ENCODE assay signal across 23 cellular contexts in the genomic region with DNA sequence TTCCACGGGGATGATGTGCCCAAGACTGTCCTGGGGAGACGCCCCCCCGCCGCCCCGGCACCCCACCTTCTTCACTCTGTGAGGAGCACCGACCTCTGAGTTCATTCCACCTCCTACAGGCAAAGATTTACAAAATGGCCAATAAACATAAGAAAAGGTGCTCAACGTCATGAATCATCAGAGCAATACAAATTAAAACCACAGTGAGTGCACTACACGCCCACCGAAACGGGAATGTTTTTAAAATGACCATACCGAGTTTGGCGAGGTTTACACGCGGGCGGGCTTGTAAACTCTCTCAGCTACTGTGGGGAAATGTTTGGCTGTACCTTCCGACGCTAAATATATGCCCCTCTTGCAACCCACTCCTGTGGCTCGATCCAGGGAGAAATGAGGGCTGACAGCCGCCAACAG. TPM values are rescaled to one million over a fixed set of nuclear protein-coding genes. Genes with fewer than 3 reads are reported as not detected.
DNase-seq lines count a peak whose midpoint lies in the region; ATAC-seq and TF ChIP-seq lines count a peak whose summit lies in the region.
"Had no signal": no experiment of that assay in that cellular context is flagged by ENCODE, and none has a peak within 500 bp of the region (broad histone marks: within the 10 kb centered on the region; RNA-seq: fewer than 3 reads in every experiment).

No MANE protein-coding gene starts in this region.

- peak; percentile 78 for ATAC-seq in PC-3
- no peak for ATAC-seq in GM18505 (IDR thresholded peaks at IDR 0.05; ENCODE audit: unreplicated experiment)
- ATAC-seq in SK-N-SH treated with all-trans-retinoic acid at 6 μM for 48 hours: no peak
- ATAC-seq: naive thymus-derived CD8-positive, alpha-beta T cell had no signal

- H3F3A ChIP-seq in PC-3 (ENCODE audit: low read length, unreplicated experiment) (no peaks in the 10 kb centered on the region), smooth muscle cell (ENCODE audit: low read depth) (no peaks in the 10 kb centered on the region)

- no peak overlapping the region; a peak in 1 of 7 replicates for H3K27ac Mint-ChIP-seq in H9
- H3K27ac Mint-ChIP-seq: activated CD4-positive, alpha-beta T cell treated with anti-CD3 and anti-CD28 coated beads, Interleukin-2, amount 10 ng/mL, durations not matched to agents 24 days and 14 days; immature natural killer cell; naive thymus-derived CD8-positive, alpha-beta T cell had no signal

- no peak overlapping the region for H3K9ac ChIP-seq in H9 (ENCODE audit: extremely low read depth, insufficient read length, low read length)
- H3K9ac ChIP-seq in PC-3 (ENCODE audit: low read length): no peak overlapping the region
- H3K9ac ChIP-seq in smooth muscle cell (ENCODE audit: low read depth): no peak overlapping the region
- H3K9ac ChIP-seq: BLaER1 had no signal

- TF ChIP-seq POLR2A in GM18505 (IDR thresholded peaks at IDR 0.05; ENCODE audit: borderline replicate concordance, extremely low read depth, insufficient read depth, insufficient read length): no peak

- H3K27me3 ChIP-seq in H9 (ENCODE audit: insufficient read depth, low read length): no peaks in the 10 kb centered on the region
- H3K27me3 ChIP-seq in PC-3 (ENCODE audit: low read length): no peaks in the 10 kb centered on the region
- peaks cover 1% of the 10 kb centered on the region for H3K27me3 ChIP-seq in smooth muscle cell (ENCODE audit: low read depth)
- H3K27me3 ChIP-seq: BLaER1 had no signal

- no peaks in the 10 kb centered on the region for H3K36me3 ChIP-seq in PC-3 (ENCODE audit: low read depth, low read length)
- no peaks in the 10 kb centered on the region for H3K36me3 ChIP-seq in smooth muscle cell (ENCODE audit: low read depth)
- H3K36me3 ChIP-seq: BLaER1, brain microvascular endothelial cell, HAP-1, spleen, transverse colon had no signal

- H2AFZ ChIP-seq in H9 (ENCODE audit: low read length): no peak overlapping the region
- H2AFZ ChIP-seq in PC-3 (ENCODE audit: low read length): peak overlapping the region; percentile 59
- no peak overlapping the region for H2AFZ ChIP-seq in smooth muscle cell (ENCODE audit: low read depth)

- H3K23me2 ChIP-seq in H9 (ENCODE audit: insufficient read length, low read depth, low read length, poor library complexity, severe bottlenecking): no peaks in the 10 kb centered on the region

- no peak overlapping the region for H2BK120ac ChIP-seq in H9 (ENCODE audit: low read depth, low read length, poor library complexity, severe bottlenecking)

- peaks cover 46 to 52% of the 10 kb centered on the region in 2 experiments for H3K4me1 Mint-ChIP-seq in H9
- H3K4me1 Mint-ChIP-seq: activated CD4-positive, alpha-beta T cell treated with anti-CD3 and anti-CD28 coated beads, Interleukin-2, amount 10 ng/mL, durations not matched to agents 24 days and 14 days had no signal

- H3K36me3 Mint-ChIP-seq in H9 (ENCODE audit: insufficient read depth in 1 of 3, low read depth in 3 of 3): no peaks in the 10 kb centered on the region; a peak in 1 of 7 replicates

- no CpG with 5 or more reads among the region's 19 CpGs for WGBS in H9 (ENCODE audit: extremely low coverage, insufficient read length, low lambda C conversion rate)
- WGBS in smooth muscle cell (ENCODE audit: low lambda C conversion rate): 17% methylated on average over 18 of the region's 19 CpGs

- no peak overlapping the region for H3K56ac ChIP-seq in H9 (ENCODE audit: insufficient read length, low read depth, low read length)

- H3K9me3 Mint-ChIP-seq in H9: no peaks in the 10 kb centered on the region
- H3K9me3 Mint-ChIP-seq: activated CD4-positive, alpha-beta T cell treated with anti-CD3 and anti-CD28 coated beads, Interleukin-2, amount 10 ng/mL, durations not matched to agents 24 days and 14 days; immature natural killer cell; naive thymus-derived CD8-positive, alpha-beta T cell had no signal

- H3K9me3 ChIP-seq in H9 (ENCODE audit: control insufficient read depth, low read depth, low read length) (no peaks in the 10 kb centered on the region), PC-3 (ENCODE audit: low read length) (no peaks in the 10 kb centered on the region), smooth muscle cell (replicated peaks; ENCODE audit: low read depth) (no peaks in the 10 kb centered on the region)
- H3K9me3 ChIP-seq: BLaER1, HAP-1, spleen, transverse colon had no signal

- peak overlapping the region; percentile 2 for H3K4me2 ChIP-seq in H9 (ENCODE audit: insufficient read depth, insufficient read length, low read length)
- peak overlapping the region; percentile 71 for H3K4me2 ChIP-seq in PC-3 (ENCODE audit: low read length)
- peak overlapping the region; percentile 65 for H3K4me2 ChIP-seq in smooth muscle cell
- H3K4me2 ChIP-seq: BLaER1 had no signal

- no peak overlapping the region for H2AK5ac ChIP-seq in H9 (ENCODE audit: insufficient read length, low read length)

- H3K4me1 ChIP-seq in H9 (ENCODE audit: insufficient read depth, low read length): peaks cover 10% of the 10 kb centered on the region; the same call in 1 of the 2 replicates
- H3K4me1 ChIP-seq in PC-3 (ENCODE audit: insufficient read depth, low read length): peaks cover 13% of the 10 kb centered on the region
- H3K4me1 ChIP-seq in smooth muscle cell (ENCODE audit: low read depth): no peaks in the 10 kb centered on the region
- H3K4me1 ChIP-seq: spleen, transverse colon had no signal

- DNase-seq in H9 (no peak), PC-3 (peak; percentile 65), smooth muscle cell (lab: John Stamatoyannopoulos, UW; ENCODE audit: unreplicated experiment) (no peak), occipital lobe (lab: John Stamatoyannopoulos, UW) (no peak), HEK293T (ENCODE audit: extremely low spot score) (no peak)
- DNase-seq: activated CD4-positive, alpha-beta T cell treated with anti-CD3 and anti-CD28 coated beads, Interleukin-2, amount 10 ng/mL, durations not matched to agents 24 days and 14 days; activated CD8-positive, alpha-beta memory T cell treated with anti-CD3 and anti-CD28 coated beads, Interleukin-2, amount 50 U/mL, for 48 hours; activated gamma-delta T cell treated with Interleukin-2 at 50 U/mL for 16 hours; brain microvascular endothelial cell; dermis blood vessel endothelial cell; immature natural killer cell; naive thymus-derived CD8-positive, alpha-beta T cell; NCI-H2107; NCI-H69; spleen; transverse colon had no signal

- intact Hi-C loops in PC-3 (cut with micrococcal nuclease): no loop called here

- no peak overlapping the region for H3K18ac ChIP-seq in H9 (ENCODE audit: insufficient read length, low read depth, low read length)

- TF ChIP-seq CTCF in H9 (conservative IDR thresholded peaks at IDR 0.05) (no peak), PC-3 (conservative IDR thresholded peaks at IDR 0.05; ENCODE audit: low read depth, low read length) (no peak), smooth muscle cell (IDR thresholded peaks at IDR 0.05; ENCODE audit: borderline replicate concordance, insufficient read depth, poor library complexity, severe bottlenecking) (no peak)

- no peak overlapping the region for H4K5ac ChIP-seq in H9 (ENCODE audit: insufficient read length, low read depth, low read length)

- no peak overlapping the region for H4K91ac ChIP-seq in H9 (ENCODE audit: insufficient read length, low read depth, low read length)

- H3K27ac ChIP-seq in H9 (ENCODE audit: insufficient read length, low read depth, low read length) (no peak overlapping the region), PC-3 (ENCODE audit: low read length) (0 out of 2 replicates have a peak overlapping the region, but pooled peaks have one; percentile 23), cingulate gyrus (ENCODE audit: low read depth, low read length) (peak overlapping the region; percentile 19), smooth muscle cell (ENCODE audit: low read depth) (no peak overlapping the region)
- H3K27ac ChIP-seq: BLaER1, brain microvascular endothelial cell, SK-N-MC, spleen, transverse colon had no signal

- H3K27me3 Mint-ChIP-seq in H9 (ENCODE audit: low read depth): peaks cover 26% of the 10 kb centered on the region

- H2BK15ac ChIP-seq in H9 (ENCODE audit: low read depth, low read length): no peak overlapping the region

- H3K4me3 Mint-ChIP-seq in H9: no peak overlapping the region; a peak in 1 of 5 replicates
- H3K4me3 Mint-ChIP-seq: activated CD4-positive, alpha-beta T cell treated with anti-CD3 and anti-CD28 coated beads, Interleukin-2, amount 10 ng/mL, durations not matched to agents 24 days and 14 days; immature natural killer cell; naive thymus-derived CD8-positive, alpha-beta T cell had no signal

- H2BK12ac ChIP-seq in H9 (ENCODE audit: insufficient read length, low read depth, low read length): no peak overlapping the region

- H3K9me2 ChIP-seq in PC-3 (replicated peaks; ENCODE audit: low read length): no peaks in the 10 kb centered on the region

- no peak overlapping the region for H3T11ph ChIP-seq in H9 (ENCODE audit: low read length)

- no peak overlapping the region for H2BK20ac ChIP-seq in H9 (ENCODE audit: low read depth, low read length, poor library complexity, severe bottlenecking)

- H3K14ac ChIP-seq in H9 (ENCODE audit: insufficient read depth, low read length): no peak overlapping the region

- H3K4ac ChIP-seq in H9 (ENCODE audit: low read depth, low read length): no peak overlapping the region

- H4K20me1 ChIP-seq in H9 (ENCODE audit: control insufficient read depth, insufficient read depth, insufficient read length) (no peaks in the 10 kb centered on the region), PC-3 (ENCODE audit: low read length) (no peaks in the 10 kb centered on the region), smooth muscle cell (ENCODE audit: low read depth) (peaks cover 7% of the 10 kb centered on the region)

- no peaks in the 10 kb centered on the region for H3K79me1 ChIP-seq in H9 (ENCODE audit: insufficient read depth, low read depth, low read length, poor library complexity, severe bottlenecking)

- H3K4me3 ChIP-seq in PC-3 (ENCODE audit: low read length) (peak overlapping the region; percentile 32; the same call in 1 of the 2 replicates), smooth muscle cell (no peak overlapping the region)
- H3K4me3 ChIP-seq: BLaER1, HAP-1, lung, SK-N-MC, spleen, transverse colon had no signal

- no peak overlapping the region for H3K23ac ChIP-seq in H9 (ENCODE audit: insufficient read length, low read depth, low read length)

- CTCF ChIA-PET in PC-3 (lab: Charles Lee): interaction anchor here (0.6 to 0.7 kb wide), 2 partner anchors 67 kb away, joined by 3 read pairs; no protein-coding TSS in a partner anchor
- CTCF ChIA-PET in HEK293T (lab: Yijun Ruan, JAX): no interaction called here

- H3K79me2 ChIP-seq in H9 (ENCODE audit: insufficient read depth, low read length): peaks cover 2% of the 10 kb centered on the region; the same call in 1 of the 2 replicates
- H3K79me2 ChIP-seq in PC-3 (ENCODE audit: low read length): no peaks in the 10 kb centered on the region
- no peaks in the 10 kb centered on the region for H3K79me2 ChIP-seq in smooth muscle cell (ENCODE audit: low read depth)

- no TSS peak for BruUV-seq in PC-3 (replicated peaks; lab: Mats Ljungman, UMichigan)

- no peak overlapping the region for H2BK5ac ChIP-seq in H9 (ENCODE audit: insufficient read length, low read length)

- POLR2A ChIA-PET in PC-3 (lab: Charles Lee; ENCODE audit: unreplicated experiment): no interaction called here
- POLR2A ChIA-PET in HEK293T (lab: Yijun Ruan, JAX): interaction anchor here (1.0 kb wide), 1 partner anchor 33 kb away, joined by 4 read pairs; no protein-coding TSS in a partner anchor

- no peak overlapping the region for H4K8ac ChIP-seq in H9 (replicated peaks; ENCODE audit: insufficient read length, low read depth, low read length)

RNA-seq across cellular contexts. Expression of a gene that starts 7.9 kb away (rescaled TPM):
- total RNA-seq in H9 (2021) (7.8 and 8.1 TPM in 2 replicates), PC-3 (2014; rRNA removed) (2.8 and 3.5 TPM in 2 replicates), smooth muscle cell (1.3 and 2.0 TPM in 2 replicates), occipital lobe (11.5 TPM)
- 3.2 and 3.9 TPM in 2 replicates for polyA plus RNA-seq in smooth muscle cell

RNA-seq across cellular contexts. Expression of a gene that starts 36.1 kb away (rescaled TPM):
- total RNA-seq in H9 (2021) (31.4 and 32.8 TPM in 2 replicates), PC-3 (2014; rRNA removed) (37.5 and 50.1 TPM in 2 replicates), smooth muscle cell (11.6 and 13.5 TPM in 2 replicates), occipital lobe (33.8 TPM)
- 23.9 and 27.4 TPM in 2 replicates for polyA plus RNA-seq in smooth muscle cell

RNA-seq across cellular contexts. Expression of a gene that starts 42.0 kb away (rescaled TPM):
- total RNA-seq in H9 (2021): 8.3 and 8.9 TPM in 2 replicates
- total RNA-seq in PC-3 (2014; rRNA removed): 22.5 and 24.5 TPM in 2 replicates
- total RNA-seq in smooth muscle cell: 13.5 and 16.7 TPM in 2 replicates
- 29.7 and 33.5 TPM in 2 replicates for polyA plus RNA-seq in smooth muscle cell
- 17.3 TPM for total RNA-seq in occipital lobe

Comparison
In these comparisons a context has a peak if more than half of its experiments do, and no peak if none do; other contexts are left out.
1. H3K27ac ChIP-seq: peak in PC-3 (single experiment) and cingulate gyrus (single experiment); none in H9 (single experiment) and smooth muscle cell (single experiment).
2. H3K4me2 ChIP-seq: peak in every context shown above with its lines; median percentile 71 in PC-3; 65 in smooth muscle cell; 2 in H9.